18 cellular contexts compared by ENCODE assay signal in genomic region chr14:28596336-28596735, GRCh38.
DNase-seq lines count a peak whose midpoint lies in the region; FAIRE-seq and TF ChIP-seq lines count a peak whose summit lies in the region.
"Had no signal": no experiment of that assay in that cellular context is flagged by ENCODE, and none has a peak within 500 bp of the region (broad histone marks: within the 10 kb centered on the region; RNA-seq: fewer than 3 reads in every experiment).

No MANE protein-coding gene starts in this region.

- DNase-seq in D721Med (ENCODE audit: insufficient read length, low spot score) (no peak), NCI-H446 (lab: John Stamatoyannopoulos, UW) (peak; percentile 21 to 70), cardiac fibroblast (ENCODE audit: low read depth in 2 of 2) (peak; percentile 54 to 72), iris pigment epithelial cell (ENCODE audit: low read depth) (peak; percentile 76), NCI-H1930 (lab: John Stamatoyannopoulos, UW) (no peak), ecto neural progenitor cell (ENCODE audit: low spot score) (no peak), DMS114 treated with DMSO at 0.1 percent for 48 hours (lab: John Stamatoyannopoulos, UW; ENCODE audit: unreplicated experiment) (no peak)
- DNase-seq: activated naive CD8-positive, alpha-beta T cell treated with anti-CD3 and anti-CD28 coated beads, Interleukin-2, amount 10 ng/mL, durations not matched to agents 7 days and 5 days; activated T-cell treated with anti-CD3 and anti-CD28 coated beads, Interleukin-2, amount 50 U/mL, for 48 hours; AML-193; Caco-2; left cardiac atrium; NCI-H1694; NCI-H510A; OCI-M1; stimulated activated CD4-positive, alpha-beta T cell treated with anti-CD3 and anti-CD28 coated beads, Interleukin-2, amount 100 ng/mL, for 48 hours had no signal

- TF ChIP-seq CTCF in D721Med (IDR thresholded peaks at IDR 0.05; ENCODE audit: insufficient read depth, missing control alignments), result peak; percentile 23
- TF ChIP-seq CTCF in cardiac fibroblast (IDR thresholded peaks at IDR 0.05; ENCODE audit: low read depth, low read length), result no peak

- no peak overlapping the region for H3K4me3 ChIP-seq in cardiac fibroblast (replicated peaks in 1 of 2; ENCODE audit: low read depth in 2 of 2, low read length in 2 of 2)
- H3K4me3 ChIP-seq: suprapubic skin had no signal

- FAIRE-seq in D721Med (lab: Jason Lieb, UNC), result no peak
- FAIRE-seq: colon had no signal

Comparison
In these comparisons a context has a peak if more than half of its experiments do, and no peak if none do; other contexts are left out.
1. DNase-seq: peak in NCI-H446 (2 of 2), cardiac fibroblast (2 of 2) and iris pigment epithelial cell (single experiment); none in D721Med (single experiment), NCI-H1930 (0 of 2), ecto neural progenitor cell (single experiment) and DMS114 treated with DMSO at 0.1 percent for 48 hours (single experiment).